Comparison of ENCODE assay signal across 1 cellular context in genomic region chr1:105492941-105493340, GRCh38.
TF ChIP-seq lines count a peak whose summit lies in the region.

No MANE protein-coding gene starts in this region.

TF ChIP-seq in H1, 55 proteins besides CTCF, POLR2A, EP300 and RAD21 (continued from another document):
- TF ChIP-seq HDAC2 (IDR thresholded peaks at IDR 0.05; ENCODE audit: borderline replicate concordance in 1 of 2, low read depth in 2 of 2, low read length in 2 of 2) (no peak), TEAD4 (IDR thresholded peaks at IDR 0.05; ENCODE audit: low read depth, low read length) (no peak), EGR1 (IDR thresholded peaks at IDR 0.05; ENCODE audit: borderline replicate concordance, low read depth, low read length) (no peak)
- TF ChIP-seq, protein P1, sequence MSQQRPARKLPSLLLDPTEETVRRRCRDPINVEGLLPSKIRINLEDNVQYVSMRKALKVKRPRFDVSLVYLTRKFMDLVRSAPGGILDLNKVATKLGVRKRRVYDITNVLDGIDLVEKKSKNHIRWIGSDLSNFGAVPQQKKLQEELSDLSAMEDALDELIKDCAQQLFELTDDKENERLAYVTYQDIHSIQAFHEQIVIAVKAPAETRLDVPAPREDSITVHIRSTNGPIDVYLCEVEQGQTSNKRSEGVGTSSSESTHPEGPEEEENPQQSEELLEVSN (IDR thresholded peaks at IDR 0.05): no peak
TF ChIP-seq in H1: peak in this region for 0.
